In genomic region chr19:28831464-28831863, GRCh38 we compare ENCODE assay signal across 23 cellular contexts.
"Had no signal": no experiment of that assay in that cellular context is flagged by ENCODE, and none has a peak within 500 bp of the region (broad histone marks: within the 10 kb centered on the region; RNA-seq: fewer than 3 reads in every experiment).

No MANE protein-coding gene starts in this region.

- H3K27ac ChIP-seq: colonic mucosa, esophagus squamous epithelium, heart right ventricle, parathyroid adenoma, suprapubic skin, transverse colon, upper lobe of right lung, vagina had no signal

- H3K4me1 ChIP-seq: colonic mucosa, esophagus squamous epithelium, parathyroid adenoma, suprapubic skin, transverse colon, upper lobe of right lung, vagina had no signal

- H3K4me2 ChIP-seq: smooth muscle cell had no signal

- ATAC-seq: heart right ventricle; mucosa of descending colon; natural killer cell treated with Interleukin-12 subunit alpha and Interleukin-12 subunit beta and Interleukin-15 and Interleukin-18, amount 100 ng/mL, for 72 hours; sciatic nerve; stimulated activated naive CD8-positive, alpha-beta T cell treated with anti-CD3 and anti-CD28 coated beads, Interleukin-15, amount 100 ng/mL, for 72 hours; upper lobe of right lung had no signal

- H3K36me3 ChIP-seq: colonic mucosa, esophagus squamous epithelium, heart right ventricle, suprapubic skin, transverse colon, upper lobe of right lung, vagina had no signal

- DNase-seq: colonic mucosa; effector CD8-positive, alpha-beta T cell; esophagus squamous epithelium; foreskin melanocyte; glutamatergic neuron; heart right ventricle; hippocampal formation; mucosa of descending colon; naive B cell; stimulated activated CD4-positive, alpha-beta T cell treated with anti-CD3 and anti-CD28 coated beads, Interleukin-12 subunit alpha, Interleukin-12 subunit beta, amount 100 ng/mL, for 4 hours; stimulated activated CD4-positive, alpha-beta T cell treated with anti-CD3 and anti-CD28 coated beads, Interleukin-1b, Interleukin-23, amount 100 ng/mL, for 48 hours; stimulated activated CD4-positive, alpha-beta T cell treated with anti-CD3 and anti-CD28 coated beads, Interleukin-4, amount 100 ng/mL, for 1 hour; stimulated activated CD8-positive, alpha-beta memory T cell treated with anti-CD3 and anti-CD28 coated beads, Interleukin-4, amount 100 ng/mL, for 48 hours; stimulated activated naive CD8-positive, alpha-beta T cell treated with anti-CD3 and anti-CD28 coated beads, Interleukin-15, amount 100 ng/mL, for 72 hours; transverse colon; upper lobe of right lung had no signal

- H3K4me3 ChIP-seq: colonic mucosa, esophagus squamous epithelium, heart right ventricle, lung, mucosa of descending colon, smooth muscle cell, suprapubic skin, transverse colon, upper lobe of right lung, vagina had no signal

- H3K79me2 ChIP-seq: parathyroid adenoma had no signal

- H3K9ac ChIP-seq: parathyroid adenoma had no signal

- H3K27me3 ChIP-seq: colonic mucosa, transverse colon, upper lobe of right lung, vagina had no signal

- H3K9me3 ChIP-seq: colonic mucosa, esophagus squamous epithelium, heart right ventricle, mucosa of descending colon, suprapubic skin, transverse colon, upper lobe of right lung, vagina had no signal
